Comparison of ENCODE assay signal across 27 cellular contexts in the genomic region with DNA sequence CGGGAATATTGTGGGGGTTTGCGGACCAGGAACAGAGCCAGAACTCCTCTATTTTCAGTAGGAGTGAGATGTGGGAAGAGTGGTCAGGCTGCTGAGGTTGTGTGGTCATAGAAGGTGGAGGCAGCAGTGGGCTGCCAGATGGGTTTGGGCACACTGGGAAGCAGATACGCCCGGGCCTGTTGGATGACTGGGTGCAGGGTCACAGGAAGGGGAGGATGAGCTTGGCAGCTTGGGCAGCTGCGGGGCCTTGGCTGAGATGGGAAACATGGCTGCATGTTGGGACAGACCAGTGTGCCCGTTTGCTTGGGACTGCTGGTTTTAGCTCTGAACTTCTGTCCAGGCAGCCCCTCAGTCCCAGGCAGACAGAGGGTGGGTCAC. TPM values are rescaled to one million over a fixed set of nuclear protein-coding genes. Genes with fewer than 3 reads are reported as not detected.
A peak's percentile ranks its signal among the peaks of the same experiment; 100 is the strongest.
DNase-seq lines count a peak whose midpoint lies in the region; ATAC-seq, FAIRE-seq and TF ChIP-seq lines count a peak whose summit lies in the region.
"Had no signal": no experiment of that assay in that cellular context is flagged by ENCODE, and none has a peak within 500 bp of the region (broad histone marks: within the 10 kb centered on the region; RNA-seq: fewer than 3 reads in every experiment).

No MANE protein-coding gene starts in this region.

- H3K36me3 Mint-ChIP-seq in activated T-cell treated with anti-CD3 and anti-CD28 coated beads, Interleukin-2, amount 50 U/mL, for 24 hours (ENCODE audit: low read depth): no peaks in the 10 kb centered on the region
- H3K36me3 Mint-ChIP-seq in activated T-cell treated with anti-CD3 and anti-CD28 coated beads, Interleukin-2, amount 50 U/mL, for 4 hours (ENCODE audit: insufficient read depth): no peaks in the 10 kb centered on the region
- H3K36me3 Mint-ChIP-seq: immature natural killer cell, naive B cell had no signal

- TF ChIP-seq POLR2A in spleen (IDR thresholded peaks at IDR 0.05): no peak

- peaks cover 4% of the 10 kb centered on the region for H3K9me3 Mint-ChIP-seq in activated T-cell treated with anti-CD3 and anti-CD28 coated beads, Interleukin-2, amount 50 U/mL, for 24 hours
- H3K9me3 Mint-ChIP-seq in activated T-cell treated with anti-CD3 and anti-CD28 coated beads, Interleukin-2, amount 50 U/mL, for 4 hours: no peaks in the 10 kb centered on the region
- H3K9me3 Mint-ChIP-seq: immature natural killer cell had no signal

- no peak overlapping the region for H2AFZ ChIP-seq in keratinocyte (ENCODE audit: control insufficient read depth, low read length)
- H2AFZ ChIP-seq: parathyroid adenoma had no signal

- peaks cover 5% of the 10 kb centered on the region for H3K27me3 Mint-ChIP-seq in activated T-cell treated with anti-CD3 and anti-CD28 coated beads, Interleukin-2, amount 50 U/mL, for 24 hours
- peaks cover 4% of the 10 kb centered on the region for H3K27me3 Mint-ChIP-seq in activated T-cell treated with anti-CD3 and anti-CD28 coated beads, Interleukin-2, amount 50 U/mL, for 4 hours (ENCODE audit: low read depth)

- dilution Hi-C loops in keratinocyte (cut with MboI; ENCODE audit: extremely low pct_ligation_motif_present, low sequenced_read_pairs): no loop called here

- peak overlapping the region; percentile 41 for H3K4me2 ChIP-seq in keratinocyte (ENCODE audit: control insufficient read depth, extremely low read depth, insufficient read depth, low read depth, low read length)
- H3K4me2 ChIP-seq: A549, BLaER1 had no signal

- H3K27ac ChIP-seq in RWPE2 (ENCODE audit: poor library complexity, severe bottlenecking): no peak overlapping the region
- H3K27ac ChIP-seq in keratinocyte (ENCODE audit: control insufficient read depth, insufficient read depth, low read length): no peak overlapping the region
- peak overlapping the region in 5 of 8 donors; percentile 40 to 68 (median 57) for H3K27ac ChIP-seq in spleen
- H3K27ac ChIP-seq: A549, BLaER1, HL-60, parathyroid adenoma, SJSA1, WERI-Rb-1 had no signal

- peak; percentile 9 for DNase-seq in activated T-cell treated with anti-CD3 and anti-CD28 coated beads, Interleukin-2, amount 50 U/mL, for 24 hours
- no peak for DNase-seq in activated T-cell treated with anti-CD3 and anti-CD28 coated beads, Interleukin-2, amount 50 U/mL, for 4 hours
- DNase-seq in RWPE2 (ENCODE audit: low spot score) (peak; percentile 58), keratinocyte (ENCODE audit: low read depth, low spot score) (no peak), spleen (peak; percentile 72), cortex of kidney (lab: John Stamatoyannopoulos, UW) (no peak)
- no peak for DNase-seq in activated CD4-positive, CD25-positive, alpha-beta regulatory T cell treated with anti-CD3 and anti-CD28 coated beads, Interleukin-2, amount 50 U/mL, for 72 hours
- DNase-seq: activated naive CD4-positive, alpha-beta T cell treated with anti-CD3 and anti-CD28 coated beads for 36 hours; activated T-cell treated with anti-CD3 and anti-CD28 coated beads for 4 hours; cerebellar nuclear complex; effector memory CD4-positive, alpha-beta T cell; EL; immature natural killer cell; naive B cell; NCI-H187; NCI-H2227 treated with DMSO at 0.1 percent for 48 hours; T-helper 2 cell had no signal

- no peak overlapping the region for H3K9ac ChIP-seq in keratinocyte (ENCODE audit: control insufficient read depth, extremely low read depth, insufficient read depth, low read length)
- H3K9ac ChIP-seq: BLaER1, parathyroid adenoma had no signal

- H3K27me3 ChIP-seq in RWPE2 (ENCODE audit: insufficient read depth, poor library complexity, severe bottlenecking) (no peaks in the 10 kb centered on the region), keratinocyte (ENCODE audit: control insufficient read depth, extremely low read depth, insufficient read depth, low read length) (no peaks in the 10 kb centered on the region), spleen (replicated peaks in 1 of 7) (peaks cover 0 to 4% (median 0%) of the 10 kb centered on the region in 7 donors)
- H3K27me3 ChIP-seq: BLaER1 had no signal

- no peak for ATAC-seq in activated T-cell treated with anti-CD3 and anti-CD28 coated beads, Interleukin-2, amount 50 U/mL, for 4 hours
- ATAC-seq in RWPE2 (ENCODE audit: low read depth) (peak; percentile 84), HG03135 (IDR thresholded peaks at IDR 0.05; ENCODE audit: unreplicated experiment) (no peak)
- ATAC-seq: sciatic nerve had no signal

- FAIRE-seq in keratinocyte (lab: Jason Lieb, UNC): peak; percentile 32
- FAIRE-seq: A549 had no signal

- no peaks in the 10 kb centered on the region for H3K4me1 ChIP-seq in RWPE2 (ENCODE audit: insufficient read depth, poor library complexity, severe bottlenecking)
- H3K4me1 ChIP-seq in keratinocyte (ENCODE audit: control insufficient read depth, extremely low read depth, insufficient read depth, low read length): peaks cover 6% of the 10 kb centered on the region
- peaks cover 0 to 43% (median 16%) of the 10 kb centered on the region in 6 donors for H3K4me1 ChIP-seq in spleen
- H3K4me1 ChIP-seq: A549, parathyroid adenoma, SJSA1 had no signal

- no peaks in the 10 kb centered on the region for H3K4me1 Mint-ChIP-seq in activated T-cell treated with anti-CD3 and anti-CD28 coated beads, Interleukin-2, amount 50 U/mL, for 24 hours (ENCODE audit: low read depth)
- no peaks in the 10 kb centered on the region for H3K4me1 Mint-ChIP-seq in activated T-cell treated with anti-CD3 and anti-CD28 coated beads, Interleukin-2, amount 50 U/mL, for 4 hours (ENCODE audit: low read depth)
- H3K4me1 Mint-ChIP-seq: immature natural killer cell had no signal

- H3K9me1 ChIP-seq in keratinocyte (ENCODE audit: control insufficient read depth, extremely low read depth, insufficient read depth, low read length): no peaks in the 10 kb centered on the region

- H3K4me3 Mint-ChIP-seq in activated T-cell treated with anti-CD3 and anti-CD28 coated beads, Interleukin-2, amount 50 U/mL, for 24 hours: no peak overlapping the region
- H3K4me3 Mint-ChIP-seq in activated T-cell treated with anti-CD3 and anti-CD28 coated beads, Interleukin-2, amount 50 U/mL, for 4 hours: no peak overlapping the region
- H3K4me3 Mint-ChIP-seq: activated naive CD4-positive, alpha-beta T cell treated with anti-CD3 and anti-CD28 coated beads for 36 hours; immature natural killer cell; naive B cell had no signal

- TF ChIP-seq CTCF in RWPE2 (IDR thresholded peaks at IDR 0.05; ENCODE audit: poor library complexity, severe bottlenecking) (no peak), keratinocyte (optimal IDR thresholded peaks at IDR 0.05 in 1 of 3, IDR thresholded peaks at IDR 0.05 in 1 of 3, conservative IDR thresholded peaks at IDR 0.05 in 1 of 3; ENCODE audit: extremely low read depth in 1 of 3, insufficient read depth in 2 of 3, low read length in 3 of 3) (no peak), spleen (IDR thresholded peaks at IDR 0.05 in 8 of 11, conservative IDR thresholded peaks at IDR 0.05 in 3 of 11) (no peak)

- intact Hi-C loops in spleen (cut with DNase I; ENCODE audit: low total_unique reads): no loop called here

- no peak overlapping the region for H3K27ac Mint-ChIP-seq in activated T-cell treated with anti-CD3 and anti-CD28 coated beads, Interleukin-2, amount 50 U/mL, for 24 hours
- H3K27ac Mint-ChIP-seq: activated naive CD4-positive, alpha-beta T cell treated with anti-CD3 and anti-CD28 coated beads for 36 hours; immature natural killer cell had no signal

- H3K9me3 ChIP-seq in RWPE2 (ENCODE audit: severe bottlenecking) (no peaks in the 10 kb centered on the region), keratinocyte (ENCODE audit: control insufficient read depth, low read depth, low read length) (no peaks in the 10 kb centered on the region), spleen (no peaks in the 10 kb centered on the region)
- H3K9me3 ChIP-seq: A549 had no signal

- no peaks in the 10 kb centered on the region for H3K36me3 ChIP-seq in RWPE2 (ENCODE audit: low read depth)
- H3K36me3 ChIP-seq in keratinocyte (ENCODE audit: control insufficient read depth in 2 of 2, extremely low read depth in 1 of 2, insufficient read depth in 2 of 2, low read length in 2 of 2): no peaks in the 10 kb centered on the region
- H3K36me3 ChIP-seq in spleen: peaks cover 0 to 38% (median 2%) of the 10 kb centered on the region in 6 donors
- H3K36me3 ChIP-seq: SJSA1, WERI-Rb-1 had no signal

- H4K20me1 ChIP-seq in keratinocyte (ENCODE audit: control insufficient read depth, extremely low read depth, insufficient read depth, low read length): no peaks in the 10 kb centered on the region

- H3K4me3 ChIP-seq in RWPE2 (ENCODE audit: severe bottlenecking) (no peak overlapping the region), keratinocyte (ENCODE audit: control insufficient read depth in 2 of 3, extremely low read depth in 1 of 3, insufficient read depth in 2 of 3, low read depth in 1 of 3, low read length in 3 of 3) (no peak overlapping the region), spleen (peak overlapping the region in 4 of 8 donors; percentile 12 to 52 (median 24))
- H3K4me3 ChIP-seq: A549, BLaER1, SJSA1 had no signal

- H3K79me2 ChIP-seq in keratinocyte (ENCODE audit: control insufficient read depth, insufficient read depth, low read length): no peaks in the 10 kb centered on the region
- H3K79me2 ChIP-seq: parathyroid adenoma had no signal

- 58 to 80% (median 74%) methylated on average over 5 to 6 of the region's 6 CpGs for WGBS in spleen, 5 donors

RNA-seq across cellular contexts. Expression of gene SHANK3, which starts 11.4 kb away (rescaled TPM):
- under 1 TPM; 0.05 to 0.24 (median 0.08) TPM for total RNA-seq in activated T-cell treated with anti-CD3 and anti-CD28 coated beads, Interleukin-2, amount 50 U/mL, for 4 hours
- 1.00 to 1.8 TPM (median 1.6 TPM) in 3 replicates for polyA plus RNA-seq in keratinocyte
- 0.60 TPM for polyA plus RNA-seq in keratinocyte (2011; ENCODE audit: low read depth)
- 0.69 and 2.0 TPM in 2 replicates for polyA plus RNA-seq in keratinocyte (2011; cell fraction: cytosol; rRNA removed)
- polyA plus RNA-seq in keratinocyte (2011; cell fraction: nucleus; rRNA removed): 3.9 and 7.2 TPM in 2 replicates
- 0.93 and 3.8 TPM in 2 replicates for polyA plus RNA-seq in keratinocyte (2012; ENCODE audit: low replicate concordance)
- 1.0 to 4.2 TPM (median 1.3 TPM) in 3 replicates for polyA minus RNA-seq in keratinocyte
- polyA minus RNA-seq in keratinocyte (2011; cell fraction: cytosol; rRNA and poly(A)+ RNA removed): 3.6 TPM
- polyA minus RNA-seq in keratinocyte (2011; cell fraction: nucleus; rRNA and poly(A)+ RNA removed): 3.8 and 4.0 TPM in 2 replicates
- 100 to 1,000 TPM in 3 of 7 donors, 10 to 100 TPM in 4; 55.5 to 264 (median 89.1) TPM for total RNA-seq in spleen
- polyA plus RNA-seq in spleen: 100 to 1,000 TPM in 1 of 3 donors, 10 to 100 TPM in 1, 1 to 10 TPM in 1; 9.9 to 112 (median 31.8) TPM
- polyA plus RNA-seq: immature natural killer cell had no signal

RNA-seq across cellular contexts. Expression of gene ACR, which starts 54.0 kb away (rescaled TPM):
- total RNA-seq in activated T-cell treated with anti-CD3 and anti-CD28 coated beads, Interleukin-2, amount 50 U/mL, for 4 hours: not detected
- polyA plus RNA-seq in keratinocyte (not detected in 3 replicates), spleen (1 to 10 TPM in 1 of 3 donors, under 1 TPM in 2; 0.21 to 1.2 (median 0.67) TPM)
- polyA plus RNA-seq in keratinocyte (2011; ENCODE audit: low read depth): not detected
- not detected in 2 replicates for polyA plus RNA-seq in keratinocyte (2011; cell fraction: cytosol; rRNA removed)
- not detected in 2 replicates for polyA plus RNA-seq in keratinocyte (2011; cell fraction: nucleus; rRNA removed)
- 0.18 TPM in 1 of 2 replicates, not detected in the other for polyA plus RNA-seq in keratinocyte (2012; ENCODE audit: low replicate concordance)
- polyA minus RNA-seq in keratinocyte: not detected in 3 replicates
- not detected for polyA minus RNA-seq in keratinocyte (2011; cell fraction: cytosol; rRNA and poly(A)+ RNA removed)
- polyA minus RNA-seq in keratinocyte (2011; cell fraction: nucleus; rRNA and poly(A)+ RNA removed): not detected in 2 replicates
- total RNA-seq in spleen: 10 to 100 TPM in 1 of 7 donors, 1 to 10 TPM in 5, under 1 TPM in 1; 0.88 to 12.5 (median 2.3) TPM
- total RNA-seq: activated naive CD4-positive, alpha-beta T cell treated with anti-CD3 and anti-CD28 coated beads for 36 hours; SJSA1; temporal lobe had no signal
- polyA plus RNA-seq: A549, aorta, immature natural killer cell had no signal

RNA-seq across cellular contexts. Expression of gene ARSA, which starts 56.0 kb away (rescaled TPM):
- total RNA-seq in activated T-cell treated with anti-CD3 and anti-CD28 coated beads, Interleukin-2, amount 50 U/mL, for 4 hours: 10 to 100 TPM; 10.5 to 13.1 (median 11.0) TPM
- 12.1 to 20.8 TPM (median 19.5 TPM) in 3 replicates for polyA plus RNA-seq in keratinocyte
- 6.8 TPM for polyA plus RNA-seq in keratinocyte (2011; ENCODE audit: low read depth)
- 6.7 and 16.9 TPM in 2 replicates for polyA plus RNA-seq in keratinocyte (2011; cell fraction: cytosol; rRNA removed)
- polyA plus RNA-seq in keratinocyte (2011; cell fraction: nucleus; rRNA removed): 68.3 and 101 TPM in 2 replicates
- 22.7 and 31.0 TPM in 2 replicates for polyA plus RNA-seq in keratinocyte (2012; ENCODE audit: low replicate concordance)
- polyA minus RNA-seq in keratinocyte: 9.6 to 14.0 TPM (median 10.9 TPM) in 3 replicates
- polyA minus RNA-seq in keratinocyte (2011; cell fraction: cytosol; rRNA and poly(A)+ RNA removed): 30.9 TPM
- 36.3 and 36.8 TPM in 2 replicates for polyA minus RNA-seq in keratinocyte (2011; cell fraction: nucleus; rRNA and poly(A)+ RNA removed)
- 10 to 100 TPM; 51.0 to 80.2 (median 58.7) TPM for total RNA-seq in spleen
- 100 to 1,000 TPM in 1 of 3 donors, 10 to 100 TPM in 2; 26.0 to 108 (median 86.7) TPM for polyA plus RNA-seq in spleen

Comparison
In these comparisons a context has a peak if more than half of its experiments do, and no peak if none do; other contexts are left out.
1. DNase-seq: peak in activated T-cell treated with anti-CD3 and anti-CD28 coated beads, Interleukin-2, amount 50 U/mL, for 24 hours (single experiment), RWPE2 (single experiment) and spleen (single experiment); none in activated T-cell treated with anti-CD3 and anti-CD28 coated beads, Interleukin-2, amount 50 U/mL, for 4 hours (single experiment), keratinocyte (single experiment), activated CD4-positive, CD25-positive, alpha-beta regulatory T cell treated with anti-CD3 and anti-CD28 coated beads, Interleukin-2, amount 50 U/mL, for 72 hours (single experiment) and cortex of kidney (single experiment).
2. H3K27ac ChIP-seq: peak in spleen (5 of 8); none in RWPE2 (single experiment) and keratinocyte (single experiment).
3. RNA of gene SHANK3, which starts 11.4 kb away (total RNA-seq): 55.5 to 264 TPM in spleen; 0.05 to 0.24 TPM in activated T-cell treated with anti-CD3 and anti-CD28 coated beads, Interleukin-2, amount 50 U/mL, for 4 hours; every median in the first group is over 10 times any median in the second.